21 cellular contexts compared by ENCODE assay signal in the genomic region with DNA sequence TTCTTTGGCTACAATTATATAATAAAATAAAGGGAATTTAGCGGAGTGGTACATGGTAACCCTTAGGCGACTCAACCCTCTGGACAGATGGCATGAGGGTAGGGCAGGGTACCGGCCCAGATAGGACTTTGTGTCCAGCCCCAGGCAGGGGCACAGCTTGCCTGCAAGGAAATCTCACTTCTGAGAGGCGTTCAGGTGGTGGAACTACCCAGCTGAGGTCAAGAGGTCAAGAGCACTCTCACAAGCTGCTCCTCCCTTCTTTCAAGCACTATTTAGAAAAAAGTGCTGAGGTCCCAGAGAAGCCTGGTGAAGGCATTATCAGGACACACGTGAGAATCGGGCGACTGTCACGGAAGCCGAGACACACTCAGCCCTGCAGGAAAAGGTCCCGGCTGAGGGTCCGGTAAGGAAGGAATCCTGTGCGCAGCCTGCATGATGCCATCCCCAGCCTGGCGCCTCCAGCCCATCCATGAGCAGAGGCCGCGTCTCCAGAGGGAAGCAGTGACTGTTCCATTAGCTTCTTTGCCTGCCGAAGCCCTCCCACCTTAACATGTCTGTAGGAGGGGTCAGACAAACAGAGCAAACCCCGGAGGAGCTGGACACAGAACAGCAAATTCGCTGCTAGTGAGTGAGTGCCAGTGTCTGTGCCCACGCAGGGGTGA. TPM values are rescaled to one million over a fixed set of nuclear protein-coding genes. Genes with fewer than 3 reads are reported as not detected.
DNase-seq lines count a peak whose midpoint lies in the region; ATAC-seq and TF ChIP-seq lines count a peak whose summit lies in the region.
"Had no signal": no experiment of that assay in that cellular context is flagged by ENCODE, and none has a peak within 500 bp of the region (broad histone marks: within the 10 kb centered on the region; RNA-seq: fewer than 3 reads in every experiment).

No MANE protein-coding gene starts in this region.

- H3K79me2 ChIP-seq in trophoblast cell (ENCODE audit: control insufficient read depth, insufficient read depth, low read length, poor library complexity) = no peaks in the 10 kb centered on the region

- DNase-seq in activated effector memory CD4-positive, alpha-beta T cell treated with anti-CD3 and anti-CD28 coated beads, Interleukin-2, amount 50 U/mL, for 16 hours = peak; percentile 46
- no peak for DNase-seq in activated effector memory CD4-positive, alpha-beta T cell treated with Interleukin-2 at 50 U/mL for 16 hours
- peak in 1 of 2 donors; percentile 51 for DNase-seq in left lung
- no peak for DNase-seq in trophoblast cell
- no peak for DNase-seq in CD4-positive, alpha-beta memory T cell
- no peak for DNase-seq in ascending aorta (ENCODE audit: low spot score in 2 of 2)
- DNase-seq in G401 (ENCODE audit: low spot score) = no peak
- DNase-seq: Kasumi-1, MM.1S, NCI-H1105, NCI-H187, NCI-H2171, NCI-H446, NCI-H82, Peyer's patch, Right ventricle myocardium superior had no signal

- H3K9ac ChIP-seq in trophoblast cell (ENCODE audit: low read length) = no peak overlapping the region
- H3K9ac ChIP-seq: BLaER1 treated with 17β-estradiol and CSF1 and Interleukin-3, amounts not matched to agents 10 nM and 100 nM had no signal

- H2BK5ac ChIP-seq in trophoblast cell (ENCODE audit: low read depth, low read length, poor library complexity) = no peak overlapping the region

- H4K8ac ChIP-seq in trophoblast cell (ENCODE audit: low read depth, low read length) = no peak overlapping the region

- H3K4me3 ChIP-seq in left lung (no peak overlapping the region), trophoblast cell (ENCODE audit: low read depth, low read length) (peak overlapping the region; percentile 36), ascending aorta (no peak overlapping the region)
- no peak overlapping the region for H3K4me3 ChIP-seq in CD4-positive, alpha-beta memory T cell (ENCODE audit: low read length in 2 of 2)
- H3K4me3 ChIP-seq: A549; BLaER1 treated with 17β-estradiol and CSF1 and Interleukin-3, amounts not matched to agents 10 nM and 100 nM; HAP-1; Peyer's patch; SK-N-MC had no signal

- H3K9me3 ChIP-seq in left lung = no peaks in the 10 kb centered on the region
- H3K9me3 ChIP-seq in trophoblast cell (ENCODE audit: insufficient read depth, low read depth, low read length) = no peaks in the 10 kb centered on the region
- no peaks in the 10 kb centered on the region for H3K9me3 ChIP-seq in CD4-positive, alpha-beta memory T cell (ENCODE audit: control insufficient read depth in 1 of 2, low read length in 2 of 2)
- no peaks in the 10 kb centered on the region for H3K9me3 ChIP-seq in ascending aorta
- H3K9me3 ChIP-seq: A549; BLaER1 treated with 17β-estradiol and CSF1 and Interleukin-3, amounts not matched to agents 10 nM and 100 nM; HAP-1; Peyer's patch had no signal

- in situ Hi-C loops in G401 (cut with HindIII; ENCODE audit: low sequenced_read_pairs) = no loop called here

- H3K4me1 ChIP-seq in left lung (no peaks in the 10 kb centered on the region), trophoblast cell (ENCODE audit: control insufficient read depth in 1 of 2, insufficient read depth in 2 of 2, low read length in 2 of 2) (peaks cover 0 to 3% of the 10 kb centered on the region in 2 experiments), ascending aorta (no peaks in the 10 kb centered on the region)
- no peaks in the 10 kb centered on the region for H3K4me1 ChIP-seq in CD4-positive, alpha-beta memory T cell (ENCODE audit: insufficient read depth, low read length)
- H3K4me1 ChIP-seq: A549; BLaER1 treated with 17β-estradiol and CSF1 and Interleukin-3, amounts not matched to agents 10 nM and 100 nM; HAP-1; Peyer's patch had no signal

- H4K12ac ChIP-seq in trophoblast cell (ENCODE audit: low read depth, low read length) = no peak overlapping the region

- H3K23ac ChIP-seq in trophoblast cell (ENCODE audit: low read length) = no peak overlapping the region

- H2AFZ ChIP-seq in trophoblast cell (ENCODE audit: insufficient read depth, low read length, poor library complexity) = no peak overlapping the region

- TF ChIP-seq CTCF in left lung (IDR thresholded peaks at IDR 0.05) = no peak
- no peak for TF ChIP-seq CTCF in ascending aorta (IDR thresholded peaks at IDR 0.05)

- no peak overlapping the region for H3K4me3 Mint-ChIP-seq in CD4-positive, alpha-beta memory T cell
- H3K4me3 Mint-ChIP-seq: IgD-negative memory B cell had no signal

- no peaks in the 10 kb centered on the region for H3K79me1 ChIP-seq in trophoblast cell (ENCODE audit: low read length)

- ATAC-seq in left lung = peak; percentile 95
- ATAC-seq: A549 had no signal

- H3K18ac ChIP-seq in trophoblast cell (ENCODE audit: low read length) = no peak overlapping the region

- CTCF ChIA-PET in CD4-positive, alpha-beta memory T cell (lab: Charles Lee; ENCODE audit: partially characterized antibody) = no interaction called here

- H4K91ac ChIP-seq in trophoblast cell (ENCODE audit: low read depth, low read length) = no peak overlapping the region

- H3K36me3 Mint-ChIP-seq in CD4-positive, alpha-beta memory T cell = peaks cover 4 to 5% of the 10 kb centered on the region in 2 donors
- H3K36me3 Mint-ChIP-seq: IgD-negative memory B cell had no signal

- no CpG with 5 or more reads among the region's 19 CpGs for WGBS in trophoblast cell (ENCODE audit: extremely low coverage, insufficient coverage, insufficient read length)

- H3K36me3 ChIP-seq in left lung (peaks cover 0 to 5% of the 10 kb centered on the region in 2 donors), trophoblast cell (ENCODE audit: control insufficient read depth in 1 of 2, insufficient read depth in 2 of 2, low read length in 2 of 2) (peaks cover 8 to 11% of the 10 kb centered on the region in 2 experiments), ascending aorta (no peaks in the 10 kb centered on the region)
- no peaks in the 10 kb centered on the region for H3K36me3 ChIP-seq in CD4-positive, alpha-beta memory T cell (ENCODE audit: insufficient read depth, low read length)
- H3K36me3 ChIP-seq: Peyer's patch had no signal

- no peak overlapping the region for H3K4ac ChIP-seq in trophoblast cell (ENCODE audit: low read depth, low read length)

- no peaks in the 10 kb centered on the region for H3K27me3 Mint-ChIP-seq in CD4-positive, alpha-beta memory T cell
- H3K27me3 Mint-ChIP-seq: IgD-negative memory B cell had no signal

- H2BK120ac ChIP-seq in trophoblast cell (ENCODE audit: insufficient read depth, low read length, poor library complexity) = no peak overlapping the region

- no peaks in the 10 kb centered on the region for H3K4me1 Mint-ChIP-seq in CD4-positive, alpha-beta memory T cell
- H3K4me1 Mint-ChIP-seq: IgD-negative memory B cell had no signal

- H3K27ac ChIP-seq in left lung = no peak overlapping the region
- no peak overlapping the region for H3K27ac ChIP-seq in trophoblast cell (ENCODE audit: low read depth, low read length)
- H3K27ac ChIP-seq in CD4-positive, alpha-beta memory T cell (ENCODE audit: low read depth, low read length) = no peak overlapping the region
- H3K27ac ChIP-seq in ascending aorta = no peak overlapping the region
- H3K27ac ChIP-seq: A549; BLaER1 treated with 17β-estradiol and CSF1 and Interleukin-3, amounts not matched to agents 10 nM and 100 nM; Peyer's patch; SK-N-MC had no signal

- no peak overlapping the region for H2BK12ac ChIP-seq in trophoblast cell (ENCODE audit: low read length)

- H3K27me3 ChIP-seq in left lung (no peaks in the 10 kb centered on the region), trophoblast cell (ENCODE audit: insufficient read depth, low read length) (no peaks in the 10 kb centered on the region), ascending aorta (no peaks in the 10 kb centered on the region)
- H3K27me3 ChIP-seq in CD4-positive, alpha-beta memory T cell (ENCODE audit: insufficient read depth, low read length) = no peaks in the 10 kb centered on the region
- H3K27me3 ChIP-seq: BLaER1 treated with 17β-estradiol and CSF1 and Interleukin-3, amounts not matched to agents 10 nM and 100 nM; Peyer's patch had no signal

- no peak overlapping the region for H3K14ac ChIP-seq in trophoblast cell (ENCODE audit: low read length)

- no peak overlapping the region for H2AK5ac ChIP-seq in trophoblast cell (ENCODE audit: low read length)

- intact Hi-C loops in left lung (cut with DNase I) (no loop called here), ascending aorta (cut with DNase I) (no loop called here)
- intact Hi-C loops in CD4-positive, alpha-beta memory T cell (cut with micrococcal nuclease) = no loop called here

- POLR2A ChIA-PET in CD4-positive, alpha-beta memory T cell (lab: Charles Lee; ENCODE audit: partially characterized antibody) = no interaction called here

- no peak overlapping the region for H3K27ac Mint-ChIP-seq in CD4-positive, alpha-beta memory T cell
- H3K27ac Mint-ChIP-seq: IgD-negative memory B cell had no signal

- no peaks in the 10 kb centered on the region for H3K9me3 Mint-ChIP-seq in CD4-positive, alpha-beta memory T cell
- H3K9me3 Mint-ChIP-seq: IgD-negative memory B cell had no signal

- no peak overlapping the region for H3K4me2 ChIP-seq in trophoblast cell (ENCODE audit: low read length)
- H3K4me2 ChIP-seq: A549; BLaER1 treated with 17β-estradiol and CSF1 and Interleukin-3, amounts not matched to agents 10 nM and 100 nM had no signal

RNA-seq across cellular contexts. Expression of a gene that starts 54.8 kb away (rescaled TPM):
- total RNA-seq in left lung (10 to 100 TPM; 31.3 to 31.9 TPM), ascending aorta (92.7 TPM)
- polyA plus RNA-seq in trophoblast cell (2013) = 16.0 TPM in 2 replicates
- 10 to 100 TPM; 73.0 to 82.8 TPM for total RNA-seq in CD4-positive, alpha-beta memory T cell
- 1 to 10 TPM; 5.9 to 6.7 TPM for polyA plus RNA-seq in CD4-positive, alpha-beta memory T cell
- 12.1 and 20.9 TPM in 2 replicates for total RNA-seq in G401 (2014; rRNA removed; shearing (Covaris generic))

RNA-seq across cellular contexts. Expression of a gene that starts 54.9 kb away (rescaled TPM):
- 10 to 100 TPM; 24.7 to 25.3 TPM for total RNA-seq in left lung
- polyA plus RNA-seq in trophoblast cell (2013) = 19.3 and 20.0 TPM in 2 replicates
- 10 to 100 TPM; 32.9 to 35.9 TPM for total RNA-seq in CD4-positive, alpha-beta memory T cell
- 10 to 100 TPM in 1 of 2 donors, 1 to 10 TPM in 1; 8.3 to 11.0 TPM for polyA plus RNA-seq in CD4-positive, alpha-beta memory T cell
- total RNA-seq in ascending aorta = 36.2 TPM
- total RNA-seq in G401 (2014; rRNA removed; shearing (Covaris generic)) = 43.4 and 54.8 TPM in 2 replicates
